In the genomic region with DNA sequence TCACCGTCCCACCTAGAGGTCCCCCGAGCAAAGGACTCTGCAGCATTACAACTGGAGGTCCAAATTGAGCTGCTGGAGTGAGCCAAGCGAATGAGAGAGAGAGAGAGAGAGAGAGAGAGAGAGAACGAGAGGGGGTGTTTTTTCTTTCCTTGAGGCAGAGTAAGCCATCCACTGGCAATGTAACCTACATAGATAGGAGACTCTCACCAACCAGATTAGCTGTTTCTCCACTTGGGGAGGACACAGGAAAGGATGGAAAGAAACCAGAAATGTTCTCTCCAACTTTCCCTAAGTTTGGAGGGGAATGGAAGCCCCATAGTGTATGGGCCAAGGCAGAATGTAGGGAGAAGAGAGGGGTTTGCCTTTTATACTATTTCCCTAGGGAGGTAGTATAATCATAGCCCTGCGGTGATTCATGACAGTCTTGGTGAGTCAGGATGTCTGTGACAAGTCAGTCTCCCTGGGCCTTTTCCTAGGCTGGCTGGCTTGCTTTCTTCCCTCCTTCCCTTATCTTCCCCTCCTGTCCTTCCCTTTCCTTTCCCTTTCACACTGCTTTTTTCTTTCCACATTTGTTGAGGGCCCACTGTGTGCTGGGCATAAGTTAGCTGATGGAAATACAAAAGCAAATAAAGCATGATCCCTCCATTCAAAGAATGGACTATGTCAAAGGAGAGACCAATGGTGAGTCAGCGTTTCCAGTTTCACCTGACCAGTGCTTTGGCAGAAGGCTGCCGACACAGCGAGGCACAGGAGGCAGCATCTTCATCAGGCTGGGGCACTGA, we compare ENCODE assay signal across 1 cellular context.
TF ChIP-seq lines count a peak whose summit lies in the region.

No MANE protein-coding gene starts in this region.

TF ChIP-seq in HepG2, 621 proteins besides CTCF, POLR2A, EP300 and RAD21:
- peak; percentile 83 to 86 for TF ChIP-seq MAFK (conservative IDR thresholded peaks at IDR 0.05 in 1 of 2, IDR thresholded peaks at IDR 0.05 in 1 of 2; ENCODE audit: low read length in 2 of 2)
- TF ChIP-seq, protein P1, sequence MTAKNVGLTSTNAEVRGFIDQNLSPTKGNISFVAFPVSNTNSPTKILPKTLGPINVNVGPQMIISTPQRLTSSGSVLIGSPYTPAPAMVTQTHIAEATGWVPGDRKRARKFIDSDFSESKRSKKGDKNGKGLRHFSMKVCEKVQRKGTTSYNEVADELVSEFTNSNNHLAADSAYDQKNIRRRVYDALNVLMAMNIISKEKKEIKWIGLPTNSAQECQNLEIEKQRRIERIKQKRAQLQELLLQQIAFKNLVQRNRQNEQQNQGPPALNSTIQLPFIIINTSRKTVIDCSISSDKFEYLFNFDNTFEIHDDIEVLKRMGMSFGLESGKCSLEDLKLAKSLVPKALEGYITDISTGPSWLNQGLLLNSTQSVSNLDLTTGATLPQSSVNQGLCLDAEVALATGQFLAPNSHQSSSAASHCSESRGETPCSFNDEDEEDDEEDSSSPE (CRISPR knock-in tag; IDR thresholded peaks at IDR 0.05), result no peak
- TF ChIP-seq, protein P2, sequence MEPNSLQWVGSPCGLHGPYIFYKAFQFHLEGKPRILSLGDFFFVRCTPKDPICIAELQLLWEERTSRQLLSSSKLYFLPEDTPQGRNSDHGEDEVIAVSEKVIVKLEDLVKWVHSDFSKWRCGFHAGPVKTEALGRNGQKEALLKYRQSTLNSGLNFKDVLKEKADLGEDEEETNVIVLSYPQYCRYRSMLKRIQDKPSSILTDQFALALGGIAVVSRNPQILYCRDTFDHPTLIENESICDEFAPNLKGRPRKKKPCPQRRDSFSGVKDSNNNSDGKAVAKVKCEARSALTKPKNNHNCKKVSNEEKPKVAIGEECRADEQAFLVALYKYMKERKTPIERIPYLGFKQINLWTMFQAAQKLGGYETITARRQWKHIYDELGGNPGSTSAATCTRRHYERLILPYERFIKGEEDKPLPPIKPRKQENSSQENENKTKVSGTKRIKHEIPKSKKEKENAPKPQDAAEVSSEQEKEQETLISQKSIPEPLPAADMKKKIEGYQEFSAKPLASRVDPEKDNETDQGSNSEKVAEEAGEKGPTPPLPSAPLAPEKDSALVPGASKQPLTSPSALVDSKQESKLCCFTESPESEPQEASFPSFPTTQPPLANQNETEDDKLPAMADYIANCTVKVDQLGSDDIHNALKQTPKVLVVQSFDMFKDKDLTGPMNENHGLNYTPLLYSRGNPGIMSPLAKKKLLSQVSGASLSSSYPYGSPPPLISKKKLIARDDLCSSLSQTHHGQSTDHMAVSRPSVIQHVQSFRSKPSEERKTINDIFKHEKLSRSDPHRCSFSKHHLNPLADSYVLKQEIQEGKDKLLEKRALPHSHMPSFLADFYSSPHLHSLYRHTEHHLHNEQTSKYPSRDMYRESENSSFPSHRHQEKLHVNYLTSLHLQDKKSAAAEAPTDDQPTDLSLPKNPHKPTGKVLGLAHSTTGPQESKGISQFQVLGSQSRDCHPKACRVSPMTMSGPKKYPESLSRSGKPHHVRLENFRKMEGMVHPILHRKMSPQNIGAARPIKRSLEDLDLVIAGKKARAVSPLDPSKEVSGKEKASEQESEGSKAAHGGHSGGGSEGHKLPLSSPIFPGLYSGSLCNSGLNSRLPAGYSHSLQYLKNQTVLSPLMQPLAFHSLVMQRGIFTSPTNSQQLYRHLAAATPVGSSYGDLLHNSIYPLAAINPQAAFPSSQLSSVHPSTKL (CRISPR knock-in tag; IDR thresholded peaks at IDR 0.05), result no peak
- TF ChIP-seq DPF2 (CRISPR knock-in tag; IDR thresholded peaks at IDR 0.05; ENCODE audit: borderline replicate concordance, low read depth), result no peak
- TF ChIP-seq MAFF (IDR thresholded peaks at IDR 0.05; ENCODE audit: low read depth, low read length), result peak; percentile 78
- TF ChIP-seq ZNF382 (CRISPR knock-in tag; IDR thresholded peaks at IDR 0.05; ENCODE audit: borderline replicate concordance), result no peak
- TF ChIP-seq, protein P3, sequence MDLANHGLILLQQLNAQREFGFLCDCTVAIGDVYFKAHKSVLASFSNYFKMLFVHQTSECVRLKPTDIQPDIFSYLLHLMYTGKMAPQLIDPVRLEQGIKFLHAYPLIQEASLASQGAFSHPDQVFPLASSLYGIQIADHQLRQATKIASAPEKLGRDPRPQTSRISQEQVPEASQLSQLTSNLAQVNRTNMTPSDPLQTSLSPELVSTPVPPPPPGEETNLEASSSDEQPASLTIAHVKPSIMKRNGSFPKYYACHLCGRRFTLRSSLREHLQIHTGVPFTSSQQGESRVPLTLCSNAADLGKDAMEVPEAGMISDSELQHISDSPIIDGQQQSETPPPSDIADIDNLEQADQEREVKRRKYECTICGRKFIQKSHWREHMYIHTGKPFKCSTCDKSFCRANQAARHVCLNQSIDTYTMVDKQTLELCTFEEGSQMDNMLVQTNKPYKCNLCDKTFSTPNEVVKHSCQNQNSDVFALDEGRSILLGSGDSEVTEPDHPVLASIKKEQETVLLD (CRISPR knock-in tag; IDR thresholded peaks at IDR 0.05; ENCODE audit: low read depth), result no peak
- TF ChIP-seq NFE2L2 (IDR thresholded peaks at IDR 0.05; ENCODE audit: low read length), result peak; percentile 59; the same call in 1 of the 2 replicates
- TF ChIP-seq ZNF501 (CRISPR knock-in tag; IDR thresholded peaks at IDR 0.05), result no peak
- TF ChIP-seq, protein P4, sequence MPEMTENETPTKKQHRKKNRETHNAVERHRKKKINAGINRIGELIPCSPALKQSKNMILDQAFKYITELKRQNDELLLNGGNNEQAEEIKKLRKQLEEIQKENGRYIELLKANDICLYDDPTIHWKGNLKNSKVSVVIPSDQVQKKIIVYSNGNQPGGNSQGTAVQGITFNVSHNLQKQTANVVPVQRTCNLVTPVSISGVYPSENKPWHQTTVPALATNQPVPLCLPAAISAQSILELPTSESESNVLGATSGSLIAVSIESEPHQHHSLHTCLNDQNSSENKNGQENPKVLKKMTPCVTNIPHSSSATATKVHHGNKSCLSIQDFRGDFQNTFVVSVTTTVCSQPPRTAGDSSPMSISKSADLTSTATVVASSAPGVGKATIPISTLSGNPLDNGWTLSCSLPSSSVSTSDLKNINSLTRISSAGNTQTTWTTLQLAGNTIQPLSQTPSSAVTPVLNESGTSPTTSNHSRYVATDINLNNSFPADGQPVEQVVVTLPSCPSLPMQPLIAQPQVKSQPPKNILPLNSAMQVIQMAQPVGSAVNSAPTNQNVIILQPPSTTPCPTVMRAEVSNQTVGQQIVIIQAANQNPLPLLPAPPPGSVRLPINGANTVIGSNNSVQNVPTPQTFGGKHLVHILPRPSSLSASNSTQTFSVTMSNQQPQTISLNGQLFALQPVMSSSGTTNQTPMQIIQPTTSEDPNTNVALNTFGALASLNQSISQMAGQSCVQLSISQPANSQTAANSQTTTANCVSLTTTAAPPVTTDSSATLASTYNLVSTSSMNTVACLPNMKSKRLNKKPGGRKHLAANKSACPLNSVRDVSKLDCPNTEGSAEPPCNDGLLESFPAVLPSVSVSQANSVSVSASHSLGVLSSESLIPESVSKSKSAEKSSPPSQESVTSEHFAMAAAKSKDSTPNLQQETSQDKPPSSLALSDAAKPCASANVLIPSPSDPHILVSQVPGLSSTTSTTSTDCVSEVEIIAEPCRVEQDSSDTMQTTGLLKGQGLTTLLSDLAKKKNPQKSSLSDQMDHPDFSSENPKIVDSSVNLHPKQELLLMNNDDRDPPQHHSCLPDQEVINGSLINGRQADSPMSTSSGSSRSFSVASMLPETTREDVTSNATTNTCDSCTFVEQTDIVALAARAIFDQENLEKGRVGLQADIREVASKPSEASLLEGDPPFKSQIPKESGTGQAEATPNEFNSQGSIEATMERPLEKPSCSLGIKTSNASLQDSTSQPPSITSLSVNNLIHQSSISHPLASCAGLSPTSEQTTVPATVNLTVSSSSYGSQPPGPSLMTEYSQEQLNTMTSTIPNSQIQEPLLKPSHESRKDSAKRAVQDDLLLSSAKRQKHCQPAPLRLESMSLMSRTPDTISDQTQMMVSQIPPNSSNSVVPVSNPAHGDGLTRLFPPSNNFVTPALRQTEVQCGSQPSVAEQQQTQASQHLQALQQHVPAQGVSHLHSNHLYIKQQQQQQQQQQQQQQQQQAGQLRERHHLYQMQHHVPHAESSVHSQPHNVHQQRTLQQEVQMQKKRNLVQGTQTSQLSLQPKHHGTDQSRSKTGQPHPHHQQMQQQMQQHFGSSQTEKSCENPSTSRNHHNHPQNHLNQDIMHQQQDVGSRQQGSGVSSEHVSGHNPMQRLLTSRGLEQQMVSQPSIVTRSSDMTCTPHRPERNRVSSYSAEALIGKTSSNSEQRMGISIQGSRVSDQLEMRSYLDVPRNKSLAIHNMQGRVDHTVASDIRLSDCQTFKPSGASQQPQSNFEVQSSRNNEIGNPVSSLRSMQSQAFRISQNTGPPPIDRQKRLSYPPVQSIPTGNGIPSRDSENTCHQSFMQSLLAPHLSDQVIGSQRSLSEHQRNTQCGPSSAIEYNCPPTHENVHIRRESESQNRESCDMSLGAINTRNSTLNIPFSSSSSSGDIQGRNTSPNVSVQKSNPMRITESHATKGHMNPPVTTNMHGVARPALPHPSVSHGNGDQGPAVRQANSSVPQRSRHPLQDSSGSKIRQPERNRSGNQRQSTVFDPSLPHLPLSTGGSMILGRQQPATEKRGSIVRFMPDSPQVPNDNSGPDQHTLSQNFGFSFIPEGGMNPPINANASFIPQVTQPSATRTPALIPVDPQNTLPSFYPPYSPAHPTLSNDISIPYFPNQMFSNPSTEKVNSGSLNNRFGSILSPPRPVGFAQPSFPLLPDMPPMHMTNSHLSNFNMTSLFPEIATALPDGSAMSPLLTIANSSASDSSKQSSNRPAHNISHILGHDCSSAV (CRISPR knock-in tag; IDR thresholded peaks at IDR 0.05; ENCODE audit: borderline replicate concordance), result no peak
- TF ChIP-seq ZNF234 (CRISPR knock-in tag; conservative IDR thresholded peaks at IDR 0.05), result no peak
- 0 out of 2 replicates have a peak, but pooled peaks have one; percentile 16 for TF ChIP-seq SAP130 (CRISPR knock-in tag; IDR thresholded peaks at IDR 0.05; ENCODE audit: low read depth)
- TF ChIP-seq ZNF644 (CRISPR knock-in tag; IDR thresholded peaks at IDR 0.05; ENCODE audit: low read depth), result 0 out of 2 replicates have a peak, but pooled peaks have one; percentile 37
- peak; percentile 67; the same call in 1 of the 2 replicates for TF ChIP-seq NFE2 (CRISPR knock-in tag; IDR thresholded peaks at IDR 0.05)
- no peak for TF ChIP-seq ZNF446 (CRISPR knock-in tag; IDR thresholded peaks at IDR 0.05)
- TF ChIP-seq FOSL2 (CRISPR knock-in tag; IDR thresholded peaks at IDR 0.05), result peak; percentile 56; the same call in 1 of the 2 replicates
- TF ChIP-seq ZNF558 (CRISPR knock-in tag; IDR thresholded peaks at IDR 0.05; ENCODE audit: borderline replicate concordance), result no peak
- TF ChIP-seq ZKSCAN1 (IDR thresholded peaks at IDR 0.05; ENCODE audit: low read length), result peak; percentile 79
- no peak for TF ChIP-seq MXI1 (IDR thresholded peaks at IDR 0.05; ENCODE audit: borderline replicate concordance, low read depth, low read length)
- TF ChIP-seq, protein P5, sequence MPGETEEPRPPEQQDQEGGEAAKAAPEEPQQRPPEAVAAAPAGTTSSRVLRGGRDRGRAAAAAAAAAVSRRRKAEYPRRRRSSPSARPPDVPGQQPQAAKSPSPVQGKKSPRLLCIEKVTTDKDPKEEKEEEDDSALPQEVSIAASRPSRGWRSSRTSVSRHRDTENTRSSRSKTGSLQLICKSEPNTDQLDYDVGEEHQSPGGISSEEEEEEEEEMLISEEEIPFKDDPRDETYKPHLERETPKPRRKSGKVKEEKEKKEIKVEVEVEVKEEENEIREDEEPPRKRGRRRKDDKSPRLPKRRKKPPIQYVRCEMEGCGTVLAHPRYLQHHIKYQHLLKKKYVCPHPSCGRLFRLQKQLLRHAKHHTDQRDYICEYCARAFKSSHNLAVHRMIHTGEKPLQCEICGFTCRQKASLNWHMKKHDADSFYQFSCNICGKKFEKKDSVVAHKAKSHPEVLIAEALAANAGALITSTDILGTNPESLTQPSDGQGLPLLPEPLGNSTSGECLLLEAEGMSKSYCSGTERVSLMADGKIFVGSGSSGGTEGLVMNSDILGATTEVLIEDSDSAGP (CRISPR knock-in tag; IDR thresholded peaks at IDR 0.05; ENCODE audit: borderline replicate concordance), result no peak
- TF ChIP-seq SOX5 (CRISPR knock-in tag; IDR thresholded peaks at IDR 0.05; ENCODE audit: borderline replicate concordance), result no peak
